ENCODE assay signal across 25 cellular contexts in the genomic region with DNA sequence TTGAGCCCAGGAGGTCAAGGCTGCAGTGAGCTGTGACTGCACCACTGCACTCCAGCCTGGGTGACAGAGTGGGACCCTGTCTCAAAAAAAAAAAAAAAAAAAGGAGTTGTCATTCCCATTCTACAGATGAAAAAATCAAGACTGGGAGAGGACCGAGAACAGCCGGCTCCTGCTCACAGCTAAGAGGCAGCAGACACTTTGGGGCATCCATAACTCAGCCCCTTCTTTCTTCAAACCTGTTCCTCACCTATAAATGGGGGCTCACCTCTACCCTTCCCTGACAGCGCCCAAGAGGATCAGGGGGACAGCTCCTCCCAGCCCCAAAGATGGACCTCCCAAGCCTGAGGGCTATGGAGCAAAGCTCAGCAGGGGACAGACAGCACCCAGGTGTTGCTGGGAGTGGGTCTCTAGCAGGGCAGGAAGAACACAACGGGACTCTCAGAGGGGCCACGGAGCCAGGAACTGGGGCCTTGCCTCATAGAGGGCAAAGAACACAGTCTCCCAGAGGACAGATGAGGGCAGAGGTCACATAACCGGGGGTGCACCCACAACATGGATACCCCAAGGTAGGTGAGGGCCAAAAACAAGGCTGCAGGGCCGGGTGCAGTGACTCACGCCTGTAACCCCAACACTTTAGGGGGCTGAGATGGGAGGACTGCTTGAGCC. TPM values are rescaled to one million over a fixed set of nuclear protein-coding genes. Genes with fewer than 3 reads are reported as not detected.
A peak's percentile ranks its signal among the peaks of the same experiment; 100 is the strongest.
DNase-seq lines count a peak whose midpoint lies in the region; ATAC-seq and TF ChIP-seq lines count a peak whose summit lies in the region.
"Had no signal": no experiment of that assay in that cellular context is flagged by ENCODE, and none has a peak within 500 bp of the region (broad histone marks: within the 10 kb centered on the region; RNA-seq: fewer than 3 reads in every experiment).

No MANE protein-coding gene starts in this region.

- peak overlapping the region in 1 of 4 donors; percentile 6 for H3K27ac ChIP-seq in gastroesophageal sphincter
- H3K27ac ChIP-seq: foreskin keratinocyte, SK-N-MC, transverse colon had no signal

- H3K4me3 Mint-ChIP-seq in stimulated activated naive CD8-positive, alpha-beta T cell treated with anti-CD3 and anti-CD28 coated beads, Interleukin-15, Interleukin-2, amounts not matched to agents 100 ng/mL and 50 ng/mL, for 24 hours = no peak overlapping the region
- H3K4me3 Mint-ChIP-seq in stimulated activated naive CD8-positive, alpha-beta T cell treated with anti-CD3 and anti-CD28 coated beads, Interleukin-15, amount 100 ng/mL, for 72 hours = no peak overlapping the region
- no peak overlapping the region for H3K4me3 Mint-ChIP-seq in chondrocyte (ENCODE audit: unreplicated experiment)
- peak overlapping the region; percentile 34 to 56 (median 42) for H3K4me3 Mint-ChIP-seq in nephron
- H3K4me3 Mint-ChIP-seq: activated naive CD8-positive, alpha-beta T cell treated with anti-CD3 and anti-CD28 coated beads, Interleukin-2, amount 10 ng/mL, durations not matched to agents 7 days and 5 days; T-helper 1 cell treated with Interleukin-12 subunit alpha and Interleukin-12 subunit beta and Interleukin-4 antibody, amounts not matched to agents 30 μg/mL and 1 μg/mL, for 36 hours had no signal

- H3K27me3 ChIP-seq in gastroesophageal sphincter = peaks cover 7% of the 10 kb centered on the region
- H3K27me3 ChIP-seq: foreskin keratinocyte, transverse colon had no signal

- no peak for TF ChIP-seq CTCF in chondrocyte (IDR thresholded peaks at IDR 0.05)
- no peak for TF ChIP-seq CTCF in nephron (IDR thresholded peaks at IDR 0.05; ENCODE audit: unreplicated experiment in 3 of 3)
- TF ChIP-seq CTCF in gastroesophageal sphincter (IDR thresholded peaks at IDR 0.05) = no peak

- H3K27me3 Mint-ChIP-seq in stimulated activated naive CD8-positive, alpha-beta T cell treated with anti-CD3 and anti-CD28 coated beads, Interleukin-15, Interleukin-2, amounts not matched to agents 100 ng/mL and 50 ng/mL, for 24 hours = no peaks in the 10 kb centered on the region
- no peaks in the 10 kb centered on the region for H3K27me3 Mint-ChIP-seq in stimulated activated naive CD8-positive, alpha-beta T cell treated with anti-CD3 and anti-CD28 coated beads, Interleukin-15, amount 100 ng/mL, for 72 hours
- no peaks in the 10 kb centered on the region for H3K27me3 Mint-ChIP-seq in chondrocyte (ENCODE audit: low read depth)
- H3K27me3 Mint-ChIP-seq in nephron (ENCODE audit: low read depth) = peaks cover 4% of the 10 kb centered on the region
- H3K27me3 Mint-ChIP-seq: activated naive CD8-positive, alpha-beta T cell treated with anti-CD3 and anti-CD28 coated beads, Interleukin-2, amount 10 ng/mL, durations not matched to agents 7 days and 5 days had no signal

- TF ChIP-seq EP300 in gastroesophageal sphincter (IDR thresholded peaks at IDR 0.05) = no peak

- H3K27ac Mint-ChIP-seq in stimulated activated naive CD8-positive, alpha-beta T cell treated with anti-CD3 and anti-CD28 coated beads, Interleukin-15, Interleukin-2, amounts not matched to agents 100 ng/mL and 50 ng/mL, for 24 hours = peak overlapping the region; percentile 68
- H3K27ac Mint-ChIP-seq in stimulated activated naive CD8-positive, alpha-beta T cell treated with anti-CD3 and anti-CD28 coated beads, Interleukin-15, amount 100 ng/mL, for 72 hours = no peak overlapping the region
- H3K27ac Mint-ChIP-seq in chondrocyte (ENCODE audit: unreplicated experiment) (no peak overlapping the region), nephron (no peak overlapping the region)
- H3K27ac Mint-ChIP-seq: activated T-helper 2 cell treated with anti-CD3 and anti-CD28 coated beads, Interferon-gamma antibody, Interleukin-2, Interleukin-4, amounts not matched to agents 10 μg/mL and 5 μg/mL and 100 μg/mL, durations not matched to agents 14 hours and 24 hours and 36 hours; T-helper 1 cell treated with Interleukin-12 subunit alpha and Interleukin-12 subunit beta and Interleukin-4 antibody, amounts not matched to agents 30 μg/mL and 1 μg/mL, for 36 hours had no signal

- no peaks in the 10 kb centered on the region for H3K9me3 Mint-ChIP-seq in stimulated activated naive CD8-positive, alpha-beta T cell treated with anti-CD3 and anti-CD28 coated beads, Interleukin-15, Interleukin-2, amounts not matched to agents 100 ng/mL and 50 ng/mL, for 24 hours
- no peaks in the 10 kb centered on the region for H3K9me3 Mint-ChIP-seq in stimulated activated naive CD8-positive, alpha-beta T cell treated with anti-CD3 and anti-CD28 coated beads, Interleukin-15, amount 100 ng/mL, for 72 hours
- no peaks in the 10 kb centered on the region for H3K9me3 Mint-ChIP-seq in chondrocyte (ENCODE audit: low read depth)
- H3K9me3 Mint-ChIP-seq in nephron = no peaks in the 10 kb centered on the region
- H3K9me3 Mint-ChIP-seq: activated naive CD8-positive, alpha-beta T cell treated with anti-CD3 and anti-CD28 coated beads, Interleukin-2, amount 10 ng/mL, durations not matched to agents 7 days and 5 days; activated T-helper 2 cell treated with anti-CD3 and anti-CD28 coated beads, Interferon-gamma antibody, Interleukin-2, Interleukin-4, amounts not matched to agents 10 μg/mL and 5 μg/mL and 100 μg/mL, durations not matched to agents 14 hours and 24 hours and 36 hours; T-helper 1 cell treated with Interleukin-12 subunit alpha and Interleukin-12 subunit beta and Interleukin-4 antibody, amounts not matched to agents 30 μg/mL and 1 μg/mL, for 36 hours had no signal

- no peak for DNase-seq in stimulated activated naive CD8-positive, alpha-beta T cell treated with anti-CD3 and anti-CD28 coated beads, Interleukin-15, amount 100 ng/mL, for 72 hours
- DNase-seq in chondrocyte (ENCODE audit: low spot score) (peak; percentile 87), NCI-H2196 (lab: John Stamatoyannopoulos, UW; ENCODE audit: unreplicated experiment) (no peak)
- DNase-seq: activated CD4-positive, alpha-beta T cell treated with anti-CD3 and anti-CD28 coated beads for 4 hours; activated CD8-positive, alpha-beta memory T cell treated with anti-CD3 and anti-CD28 coated beads, Interleukin-2, amount 50 U/mL, for 48 hours; activated naive CD8-positive, alpha-beta T cell treated with anti-CD3 and anti-CD28 coated beads, Interleukin-2, amount 10 ng/mL, durations not matched to agents 7 days and 5 days; C1 segment of cervical spinal cord; caudate nucleus; foreskin keratinocyte; NCI-H1436; NCI-H2081 treated with DMSO at 0.1 percent for 48 hours; NCI-H446; NCI-H82; nucleus accumbens; RPMI8226; transverse colon had no signal

- H3K4me3 ChIP-seq in gastroesophageal sphincter = no peak overlapping the region
- H3K4me3 ChIP-seq: GM12878, SK-N-MC, transverse colon had no signal

- 89 to 100% methylated on average over 1 to 2 of the region's 8 CpGs for WGBS in gastroesophageal sphincter (ENCODE audit: low coverage in 1 of 2), 2 donors

- peaks cover 0 to 20% of the 10 kb centered on the region in 2 donors for H3K36me3 ChIP-seq in gastroesophageal sphincter
- H3K36me3 ChIP-seq: transverse colon had no signal

- no peak for ATAC-seq in stimulated activated naive CD8-positive, alpha-beta T cell treated with anti-CD3 and anti-CD28 coated beads, Interleukin-15, amount 100 ng/mL, for 72 hours
- ATAC-seq in HG02973 (IDR thresholded peaks at IDR 0.05; ENCODE audit: unreplicated experiment) = no peak
- no peak for ATAC-seq in gastroesophageal sphincter
- ATAC-seq: esophagus mucosa, foreskin keratinocyte, GM12878 had no signal

- peaks cover 0 to 35% (median 8%) of the 10 kb centered on the region in 3 donors for H3K4me1 ChIP-seq in gastroesophageal sphincter
- H3K4me1 ChIP-seq: foreskin keratinocyte had no signal

- no peaks in the 10 kb centered on the region for H3K36me3 Mint-ChIP-seq in stimulated activated naive CD8-positive, alpha-beta T cell treated with anti-CD3 and anti-CD28 coated beads, Interleukin-15, Interleukin-2, amounts not matched to agents 100 ng/mL and 50 ng/mL, for 24 hours (ENCODE audit: low read depth)
- no peaks in the 10 kb centered on the region for H3K36me3 Mint-ChIP-seq in chondrocyte (ENCODE audit: low read depth)
- H3K36me3 Mint-ChIP-seq in nephron (ENCODE audit: low read depth) = no peaks in the 10 kb centered on the region

- peaks cover 7% of the 10 kb centered on the region for H3K4me1 Mint-ChIP-seq in stimulated activated naive CD8-positive, alpha-beta T cell treated with anti-CD3 and anti-CD28 coated beads, Interleukin-15, Interleukin-2, amounts not matched to agents 100 ng/mL and 50 ng/mL, for 24 hours (ENCODE audit: low read depth)
- H3K4me1 Mint-ChIP-seq in stimulated activated naive CD8-positive, alpha-beta T cell treated with anti-CD3 and anti-CD28 coated beads, Interleukin-15, amount 100 ng/mL, for 72 hours = peaks cover 53% of the 10 kb centered on the region
- H3K4me1 Mint-ChIP-seq in chondrocyte (ENCODE audit: low read depth) (peaks cover under 1% of the 10 kb centered on the region), nephron (peaks cover 3% of the 10 kb centered on the region)

- TF ChIP-seq POLR2A in gastroesophageal sphincter (IDR thresholded peaks at IDR 0.05) = no peak

- H3K9me3 ChIP-seq in gastroesophageal sphincter = no peaks in the 10 kb centered on the region
- H3K9me3 ChIP-seq: transverse colon had no signal

RNA-seq across cellular contexts. Expression of gene KLF16, which starts 3.4 kb away (rescaled TPM):
- total RNA-seq in chondrocyte (25.0 to 38.9 TPM (median 38.9 TPM) in 3 replicates), gastroesophageal sphincter (1 to 10 TPM; 1.4 to 7.1 (median 5.5) TPM)

RNA-seq across cellular contexts. Expression of gene ABHD17A, which starts 18.5 kb away (rescaled TPM):
- 54.6 to 60.2 TPM (median 54.6 TPM) in 3 replicates for total RNA-seq in chondrocyte
- total RNA-seq in gastroesophageal sphincter = 100 to 1,000 TPM in 1 of 4 donors, 10 to 100 TPM in 3; 80.0 to 117 (median 91.0) TPM

RNA-seq across cellular contexts. Expression of gene REXO1, which starts 18.5 kb away (rescaled TPM):
- total RNA-seq in chondrocyte (22.2 to 24.9 TPM (median 24.9 TPM) in 3 replicates), gastroesophageal sphincter (10 to 100 TPM; 11.4 to 29.9 (median 16.1) TPM)

RNA-seq across cellular contexts. Expression of gene ADAT3, which starts 38.4 kb away (rescaled TPM):
- 3.2 to 4.3 TPM (median 3.6 TPM) in 3 replicates for total RNA-seq in chondrocyte
- total RNA-seq in gastroesophageal sphincter = 1 to 10 TPM in 3 of 4 donors, under 1 TPM in 1; 0.47 to 4.2 (median 2.3) TPM

RNA-seq across cellular contexts. Expression of gene SCAMP4, which starts 38.4 kb away (rescaled TPM):
- total RNA-seq in chondrocyte (51.6 to 57.5 TPM (median 57.4 TPM) in 3 replicates), gastroesophageal sphincter (10 to 100 TPM; 48.6 to 73.4 (median 58.1) TPM)

Comparison
In these comparisons a context has a peak if more than half of its experiments do, and no peak if none do; other contexts are left out.
1. H3K4me3 Mint-ChIP-seq: peak in nephron (3 of 3); none in stimulated activated naive CD8-positive, alpha-beta T cell treated with anti-CD3 and anti-CD28 coated beads, Interleukin-15, Interleukin-2, amounts not matched to agents 100 ng/mL and 50 ng/mL, for 24 hours (single experiment), stimulated activated naive CD8-positive, alpha-beta T cell treated with anti-CD3 and anti-CD28 coated beads, Interleukin-15, amount 100 ng/mL, for 72 hours (0 of 2) and chondrocyte (single experiment).